Comparison of ENCODE assay signal across 14 cellular contexts in the genomic region with DNA sequence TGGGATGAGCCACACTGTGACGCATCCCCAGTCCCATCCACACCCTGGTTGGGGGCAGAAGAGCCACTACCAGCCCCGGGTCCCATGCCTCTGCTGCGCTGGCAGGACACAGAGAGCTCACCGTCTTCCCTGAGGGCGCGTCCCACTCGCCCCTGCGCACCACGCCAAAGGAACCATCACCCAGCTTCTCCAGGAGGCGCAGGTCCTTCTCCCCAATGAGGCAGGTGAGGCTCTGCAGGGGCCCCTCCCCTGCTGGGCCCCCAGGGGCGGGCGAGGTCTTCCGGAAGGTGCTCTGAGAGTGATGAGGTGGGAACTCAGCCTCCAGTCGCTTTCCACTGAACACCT.
"Had no signal": no experiment of that assay in that cellular context is flagged by ENCODE, and none has a peak within 500 bp of the region (broad histone marks: within the 10 kb centered on the region; RNA-seq: fewer than 3 reads in every experiment).

No MANE protein-coding gene starts in this region.

- H3K4me1 ChIP-seq: foreskin keratinocyte had no signal

- H3K27me3 ChIP-seq: foreskin keratinocyte, tibial artery, vagina had no signal

- DNase-seq: activated B cell treated with CpG ODN at 0.5 μM for 24 hours; activated CD4-positive, alpha-beta memory T cell treated with anti-CD3 and anti-CD28 coated beads for 36 hours; activated CD4-positive, alpha-beta T cell treated with anti-CD3 and anti-CD28 coated beads for 4 hours; effector memory CD8-positive, alpha-beta T cell; foreskin keratinocyte; glutamatergic neuron; stimulated activated CD4-positive, alpha-beta T cell treated with anti-CD3 and anti-CD28 coated beads, Interleukin-2, amount 100 ng/mL, for 24 hours; stimulated activated naive CD4-positive, alpha-beta T cell treated with Interleukin-2 at 50 U/mL for 16 hours; T-cell; tibial artery had no signal

- ATAC-seq: effector memory CD8-positive, alpha-beta T cell; SK-N-SH treated with all-trans-retinoic acid at 6 μM for 48 hours; T-cell had no signal

- H3K9me3 ChIP-seq: tibial artery, vagina had no signal

- H3K27ac ChIP-seq: epithelial cell of prostate, foreskin keratinocyte, vagina had no signal

- H3K4me3 ChIP-seq: lung, tibial artery, vagina had no signal
